14 cellular contexts compared by ENCODE assay signal in genomic region chr17:8611135-8611534, GRCh38. TPM values are rescaled to one million over a fixed set of nuclear protein-coding genes. Genes with fewer than 3 reads are reported as not detected.
A peak's percentile ranks its signal among the peaks of the same experiment; 100 is the strongest.
DNase-seq lines count a peak whose midpoint lies in the region; ATAC-seq, FAIRE-seq and TF ChIP-seq lines count a peak whose summit lies in the region.
"Had no signal": no experiment of that assay in that cellular context is flagged by ENCODE, and none has a peak within 500 bp of the region (broad histone marks: within the 10 kb centered on the region; RNA-seq: fewer than 3 reads in every experiment).

No MANE protein-coding gene starts in this region.

- H3K9me1 ChIP-seq in keratinocyte (ENCODE audit: control insufficient read depth, extremely low read depth, insufficient read depth, low read length): no peaks in the 10 kb centered on the region

- peak; percentile 73 for DNase-seq in GM23248
- peak; percentile 66 to 86 for DNase-seq in cardiac fibroblast (ENCODE audit: low read depth in 2 of 2)
- DNase-seq in keratinocyte (ENCODE audit: low read depth, low spot score): no peak
- DNase-seq in mucosa of descending colon: no peak
- DNase-seq in stimulated activated naive CD4-positive, alpha-beta T cell treated with Interleukin-2 at 50 U/mL for 16 hours (lab: John Stamatoyannopoulos, UW): no peak
- no peak for DNase-seq in C1 segment of cervical spinal cord (lab: John Stamatoyannopoulos, UW)
- DNase-seq: activated CD8-positive, alpha-beta T cell treated with anti-CD3 and anti-CD28 coated beads for 36 hours; activated naive CD4-positive, alpha-beta T cell; nucleus accumbens; PC-9; stimulated activated naive CD4-positive, alpha-beta T cell; T-helper 2 cell had no signal

- H3K27ac ChIP-seq in GM23248 (peak overlapping the region; percentile 87), keratinocyte (ENCODE audit: control insufficient read depth, insufficient read depth, low read length) (no peak overlapping the region), subcutaneous abdominal adipose tissue (ENCODE audit: low read depth, low read length) (peak overlapping the region; percentile 85)
- H3K27ac ChIP-seq: PC-9 had no signal

- H3K36me3 ChIP-seq in GM23248 (ENCODE audit: low read depth): no peaks in the 10 kb centered on the region
- H3K36me3 ChIP-seq in keratinocyte (ENCODE audit: control insufficient read depth in 2 of 2, extremely low read depth in 1 of 2, insufficient read depth in 2 of 2, low read length in 2 of 2): no peaks in the 10 kb centered on the region
- H3K36me3 ChIP-seq in subcutaneous abdominal adipose tissue (ENCODE audit: control insufficient read depth in 5 of 5, insufficient read depth in 5 of 5, low read length in 5 of 5): no peaks in the 10 kb centered on the region
- H3K36me3 ChIP-seq in mucosa of descending colon (ENCODE audit: low read depth): no peaks in the 10 kb centered on the region

- ATAC-seq in HG03139 (IDR thresholded peaks at IDR 0.05; ENCODE audit: unreplicated experiment) (no peak), mucosa of descending colon (no peak)
- ATAC-seq: activated CD8-positive, alpha-beta T cell treated with anti-CD3 and anti-CD28 coated beads for 36 hours had no signal

- H3K4me3 ChIP-seq in GM23248: peak overlapping the region; percentile 66
- H3K4me3 ChIP-seq in cardiac fibroblast (replicated peaks in 1 of 2; ENCODE audit: low read depth in 2 of 2, low read length in 2 of 2): no peak overlapping the region
- H3K4me3 ChIP-seq in keratinocyte (ENCODE audit: control insufficient read depth in 2 of 3, extremely low read depth in 1 of 3, insufficient read depth in 2 of 3, low read depth in 1 of 3, low read length in 3 of 3): no peak overlapping the region
- H3K4me3 ChIP-seq in subcutaneous abdominal adipose tissue (ENCODE audit: low read depth in 1 of 5, low read length in 5 of 5): peak overlapping the region in 3 of 5 donors; percentile 11 to 48 (median 40)
- H3K4me3 ChIP-seq in mucosa of descending colon: no peak overlapping the region
- H3K4me3 ChIP-seq: PC-9 had no signal

- no peaks in the 10 kb centered on the region for H3K27me3 ChIP-seq in GM23248 (replicated peaks; ENCODE audit: insufficient read depth)
- H3K27me3 ChIP-seq in keratinocyte (ENCODE audit: control insufficient read depth, extremely low read depth, insufficient read depth, low read length): no peaks in the 10 kb centered on the region
- no peaks in the 10 kb centered on the region for H3K27me3 ChIP-seq in subcutaneous abdominal adipose tissue (ENCODE audit: control insufficient read depth in 5 of 5, insufficient read depth in 4 of 5, low read length in 5 of 5)

- FAIRE-seq in keratinocyte (lab: Jason Lieb, UNC): no peak

- H3K4me2 ChIP-seq in GM23248 (ENCODE audit: unreplicated experiment) (peak overlapping the region; percentile 77), keratinocyte (ENCODE audit: control insufficient read depth, extremely low read depth, insufficient read depth, low read depth, low read length) (peak overlapping the region; percentile 52)
- H3K4me2 ChIP-seq: PC-9 had no signal

- dilution Hi-C loops in keratinocyte (cut with MboI; ENCODE audit: extremely low pct_ligation_motif_present, low sequenced_read_pairs): no loop called here

- H2AFZ ChIP-seq in GM23248: peak overlapping the region; percentile 65
- H2AFZ ChIP-seq in keratinocyte (ENCODE audit: control insufficient read depth, low read length): no peak overlapping the region
- H2AFZ ChIP-seq: PC-9 had no signal

- H4K20me1 ChIP-seq in GM23248 (ENCODE audit: insufficient read depth): no peaks in the 10 kb centered on the region
- H4K20me1 ChIP-seq in keratinocyte (ENCODE audit: control insufficient read depth, extremely low read depth, insufficient read depth, low read length): no peaks in the 10 kb centered on the region

- TF ChIP-seq CTCF in cardiac fibroblast (IDR thresholded peaks at IDR 0.05; ENCODE audit: low read depth, low read length): no peak
- no peak for TF ChIP-seq CTCF in keratinocyte (optimal IDR thresholded peaks at IDR 0.05 in 1 of 3, IDR thresholded peaks at IDR 0.05 in 1 of 3, conservative IDR thresholded peaks at IDR 0.05 in 1 of 3; ENCODE audit: extremely low read depth in 1 of 3, insufficient read depth in 2 of 3, low read length in 3 of 3)
- TF ChIP-seq CTCF in mucosa of descending colon (IDR thresholded peaks at IDR 0.05): no peak

- H3K9me3 ChIP-seq in GM23248 (ENCODE audit: low read depth): no peaks in the 10 kb centered on the region
- no peaks in the 10 kb centered on the region for H3K9me3 ChIP-seq in keratinocyte (ENCODE audit: control insufficient read depth, low read depth, low read length)
- H3K9me3 ChIP-seq in subcutaneous abdominal adipose tissue (ENCODE audit: control insufficient read depth in 5 of 5, low read length in 5 of 5): no peaks in the 10 kb centered on the region
- no peaks in the 10 kb centered on the region for H3K9me3 ChIP-seq in mucosa of descending colon

- H3K4me1 ChIP-seq in GM23248 (ENCODE audit: insufficient read depth) (peaks cover 18% of the 10 kb centered on the region), keratinocyte (ENCODE audit: control insufficient read depth, extremely low read depth, insufficient read depth, low read length) (peaks cover 4% of the 10 kb centered on the region), subcutaneous abdominal adipose tissue (ENCODE audit: control insufficient read depth in 5 of 5, insufficient read depth in 5 of 5, low read length in 5 of 5) (peaks cover 4 to 48% (median 40%) of the 10 kb centered on the region in 5 donors), mucosa of descending colon (ENCODE audit: low read depth) (no peaks in the 10 kb centered on the region)

- intact Hi-C loops in mucosa of descending colon (cut with DNase I, micrococcal nuclease): no loop called here

- peaks cover 91% of the 10 kb centered on the region for H3K79me2 ChIP-seq in GM23248 (ENCODE audit: insufficient read depth)
- peaks cover 21% of the 10 kb centered on the region for H3K79me2 ChIP-seq in keratinocyte (ENCODE audit: control insufficient read depth, insufficient read depth, low read length)

- WGBS in GM23248 (ENCODE audit: low coverage in 1 of 2, low lambda C conversion rate in 2 of 2, missing lambda C conversion rate in 2 of 2), 2 experiments: 8 to 17% methylated on average over 2 of the region's 2 CpGs

- in situ Hi-C loops in GM23248 (cut with MboI): no loop called here

- H3K9me2 ChIP-seq in GM23248 (ENCODE audit: insufficient read depth): no peaks in the 10 kb centered on the region

- H3K9ac ChIP-seq in GM23248 (peak overlapping the region; percentile 79), keratinocyte (ENCODE audit: control insufficient read depth, extremely low read depth, insufficient read depth, low read length) (no peak overlapping the region), subcutaneous abdominal adipose tissue (ENCODE audit: low read length in 5 of 5) (peak overlapping the region in 1 of 5 donors; percentile 11)

- peaks cover 18% of the 10 kb centered on the region for H3F3A ChIP-seq in GM23248 (ENCODE audit: insufficient read depth)

RNA-seq across cellular contexts. Expression of gene MYH10, which starts 19.4 kb away (rescaled TPM):
- total RNA-seq in GM23248 (2014; rRNA removed; shearing (Covaris generic)): 39.2 and 46.8 TPM in 2 replicates
- polyA plus RNA-seq in GM23248 (2016; fragmentation: Nextera tagmentation; extraction: Ambion mirVana): 69.5 and 76.8 TPM in 2 replicates
- polyA plus RNA-seq in keratinocyte: 17.0 to 26.2 TPM (median 21.2 TPM) in 3 replicates
- 21.1 TPM for polyA plus RNA-seq in keratinocyte (2011; ENCODE audit: low read depth)
- polyA plus RNA-seq in keratinocyte (2011; cell fraction: cytosol; rRNA removed): 11.9 and 13.4 TPM in 2 replicates
- 31.3 and 31.4 TPM in 2 replicates for polyA plus RNA-seq in keratinocyte (2011; cell fraction: nucleus; rRNA removed)
- polyA plus RNA-seq in keratinocyte (2012; ENCODE audit: low replicate concordance): 9.0 and 29.0 TPM in 2 replicates
- 43.3 to 55.5 TPM (median 52.8 TPM) in 3 replicates for polyA minus RNA-seq in keratinocyte
- 36.8 TPM for polyA minus RNA-seq in keratinocyte (2011; cell fraction: cytosol; rRNA and poly(A)+ RNA removed)
- polyA minus RNA-seq in keratinocyte (2011; cell fraction: nucleus; rRNA and poly(A)+ RNA removed): 33.9 and 63.4 TPM in 2 replicates
- total RNA-seq in mucosa of descending colon: 10 to 100 TPM in 2 of 3 donors, 1 to 10 TPM in 1; 4.3 to 23.8 (median 10.1) TPM

Comparison
In these comparisons a context has a peak if more than half of its experiments do, and no peak if none do; other contexts are left out.
1. DNase-seq: peak in GM23248 (single experiment) and cardiac fibroblast (2 of 2); none in keratinocyte (single experiment), mucosa of descending colon (0 of 3), stimulated activated naive CD4-positive, alpha-beta T cell treated with Interleukin-2 at 50 U/mL for 16 hours (single experiment) and C1 segment of cervical spinal cord (0 of 14).
2. H3K4me3 ChIP-seq: peak in GM23248 (single experiment) and subcutaneous abdominal adipose tissue (3 of 5); none in cardiac fibroblast (0 of 2), keratinocyte (0 of 3) and mucosa of descending colon (single experiment).